In the genomic region with DNA sequence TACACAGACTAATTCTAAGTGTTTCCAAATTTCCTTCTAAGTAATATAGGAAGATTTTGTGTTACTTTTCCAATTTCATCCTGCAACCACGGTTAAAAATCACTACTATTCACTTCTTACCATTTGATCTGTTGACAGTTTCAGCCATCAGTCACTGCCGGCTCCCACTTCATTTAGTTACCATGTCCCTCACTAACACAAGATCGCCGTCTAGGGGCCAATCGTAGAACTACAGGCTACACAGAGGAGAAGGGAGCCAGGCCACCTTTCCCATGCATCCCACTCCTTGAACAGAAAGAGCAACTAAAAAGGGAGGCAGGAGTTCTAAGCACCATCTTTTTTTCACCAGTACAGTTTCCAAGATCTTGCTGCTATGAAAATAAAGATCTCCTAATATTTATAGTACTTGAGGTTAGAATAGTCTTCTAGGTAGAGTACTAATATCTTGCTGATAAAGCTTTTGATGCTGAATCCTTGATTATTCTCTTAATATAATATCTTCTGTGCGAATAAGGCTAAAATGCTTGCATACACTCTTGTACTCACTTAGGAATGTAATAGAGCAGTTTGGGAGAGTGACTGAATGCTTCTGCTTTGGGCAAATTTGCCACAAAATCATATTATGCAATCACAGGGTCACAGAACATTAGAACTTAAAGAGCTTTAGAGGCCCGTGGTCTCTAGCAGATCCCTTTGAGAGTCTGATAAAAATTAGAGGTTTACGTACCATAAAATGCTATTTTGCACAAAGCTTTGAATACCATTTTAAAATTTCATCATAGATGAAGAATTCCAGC, we compare ENCODE assay signal across 8 cellular contexts. TPM values are rescaled to one million over a fixed set of nuclear protein-coding genes. Genes with fewer than 3 reads are reported as not detected.
DNase-seq lines count a peak whose midpoint lies in the region; FAIRE-seq and TF ChIP-seq lines count a peak whose summit lies in the region.

No MANE protein-coding gene starts in this region.

- dilution Hi-C loops in mammary epithelial cell (cut with HindIII; ENCODE audit: low sequenced_read_pairs): no loop called here

- BruUV-seq in mammary epithelial cell (replicated peaks; lab: Mats Ljungman, UMichigan): no TSS peak

- H3K9ac ChIP-seq in mammary epithelial cell (ENCODE audit: insufficient read depth, low read length): no peak overlapping the region

- TF ChIP-seq CTCF in VCaP (conservative IDR thresholded peaks at IDR 0.05): peak; percentile 94
- TF ChIP-seq CTCF in mammary epithelial cell (conservative IDR thresholded peaks at IDR 0.05 in 1 of 2, IDR thresholded peaks at IDR 0.05 in 1 of 2; ENCODE audit: extremely low read depth in 1 of 2, insufficient read depth in 1 of 2, low read depth in 1 of 2, low read length in 2 of 2): peak; percentile 100

- CTCF ChIA-PET in mammary epithelial cell (lab: Charles Lee; ENCODE audit: low non-redundant PET): interaction anchor here (0.5 to 0.7 kb wide), 4 partner anchors 59 to 1097 kb away, joined by 3 to 4 read pairs (median 3); no protein-coding TSS in a partner anchor

- FAIRE-seq in frontal cortex (lab: Jason Lieb, UNC): no peak

- H2AFZ ChIP-seq in mammary epithelial cell (ENCODE audit: low read depth, low read length): no peak overlapping the region

- H3K9me3 ChIP-seq in mammary epithelial cell (replicated peaks; ENCODE audit: insufficient read depth, low read length): no peaks in the 10 kb centered on the region

- in situ Hi-C loops in Caki2 (cut with HindIII; ENCODE audit: low pct_unique_long_range_greater_than_20kb, low sequenced_read_pairs) (no loop called here), mammary epithelial cell (cut with MboI; ENCODE audit: low sequenced_read_pairs in 2 of 2) (loop anchor here in 1 of 2 donors (10.0 kb wide), 2 partner anchors 131 to 149 kb away; no protein-coding TSS in a partner anchor)

- no peaks in the 10 kb centered on the region for H3K36me3 ChIP-seq in mammary epithelial cell (ENCODE audit: insufficient read depth, low read length)

- peak; percentile 82 for DNase-seq in Caki2 (ENCODE audit: low read depth)
- peak; percentile 48 for DNase-seq in HCEC 1CT
- peak; percentile 7 for DNase-seq in NCI-H2107 treated with DMSO at 0.1 percent for 48 hours (lab: John Stamatoyannopoulos, UW; ENCODE audit: unreplicated experiment)
- peak; percentile 70 for DNase-seq in mammary epithelial cell
- DNase-seq in kidney tubule cell (ENCODE audit: low spot score): peak; percentile 81
- DNase-seq in stimulated activated CD4-positive, alpha-beta T cell treated with anti-CD3 and anti-CD28 coated beads, TNF-alpha, amount 100 ng/mL, for 24 hours (ENCODE audit: low read depth in 3 of 3): peak; percentile 45 to 78 (median 45)
- no peak for DNase-seq in frontal cortex (ENCODE audit: low spot score in 2 of 2)

- peaks cover 25% of the 10 kb centered on the region for H3K4me1 ChIP-seq in mammary epithelial cell (ENCODE audit: insufficient read depth, low read length)

- intact Hi-C loops in mammary epithelial cell (cut with micrococcal nuclease): loop anchor here (1.0 to 10.0 kb wide), 7 partner anchors 39 to 701 kb away; a partner anchor contains a TSS

- no peak overlapping the region for H3K4me2 ChIP-seq in mammary epithelial cell (ENCODE audit: insufficient read depth, low read depth, low read length)

- no peaks in the 10 kb centered on the region for H4K20me1 ChIP-seq in mammary epithelial cell (ENCODE audit: insufficient read depth, low read length)

- H3K79me2 ChIP-seq in mammary epithelial cell (ENCODE audit: insufficient read depth, low read length): no peaks in the 10 kb centered on the region

- 29% methylated on average over 8 of the region's 8 CpGs for WGBS in mammary epithelial cell (ENCODE audit: low coverage, missing lambda C conversion rate)

- H3K27ac ChIP-seq in VCaP: no peak overlapping the region; the same call in 1 of the 2 replicates
- H3K27ac ChIP-seq in mammary epithelial cell (ENCODE audit: insufficient read depth, low read depth, low read length): peak overlapping the region; percentile 29

- no peak overlapping the region for H3K4me3 ChIP-seq in mammary epithelial cell (replicated peaks in 1 of 3; ENCODE audit: insufficient read depth in 1 of 3, low read depth in 2 of 3, low read length in 3 of 3)

- no peaks in the 10 kb centered on the region for H3K27me3 ChIP-seq in mammary epithelial cell (ENCODE audit: insufficient read depth, low read length)

RNA-seq across cellular contexts. Expression of a gene that starts 39.5 kb away (rescaled TPM):
- total RNA-seq in Caki2 (2014; rRNA removed; shearing (Covaris generic); ENCODE audit: low replicate concordance): 3.0 and 5.5 TPM in 2 replicates
- total RNA-seq in mammary epithelial cell (100 to 1,000 TPM in 1 of 2 donors, 10 to 100 TPM in 1; 13.8 to 317 TPM), frontal cortex (7.3 TPM)
- polyA plus RNA-seq in mammary epithelial cell: 4.1 TPM
- 7.2 TPM for polyA minus RNA-seq in mammary epithelial cell

Comparison
In these comparisons a context has a peak if more than half of its experiments do, and no peak if none do; other contexts are left out.
1. DNase-seq: peak in Caki2 (single experiment), HCEC 1CT (single experiment), NCI-H2107 treated with DMSO at 0.1 percent for 48 hours (single experiment), mammary epithelial cell (single experiment), kidney tubule cell (single experiment) and stimulated activated CD4-positive, alpha-beta T cell treated with anti-CD3 and anti-CD28 coated beads, TNF-alpha, amount 100 ng/mL, for 24 hours (3 of 3); none in frontal cortex (0 of 2).